27 cellular contexts compared by ENCODE assay signal in genomic region chr14:21541413-21542074, GRCh38. TPM values are rescaled to one million over a fixed set of nuclear protein-coding genes. Genes with fewer than 3 reads are reported as not detected.
"Had no signal": no experiment of that assay in that cellular context is flagged by ENCODE, and none has a peak within 500 bp of the region (broad histone marks: within the 10 kb centered on the region; RNA-seq: fewer than 3 reads in every experiment).

No MANE protein-coding gene starts in this region.

- H3K36me3 ChIP-seq: brain microvascular endothelial cell, cardiac muscle cell had no signal

- H2AFZ ChIP-seq: PC-9 had no signal

- FAIRE-seq: TTC549 had no signal

- DNase-seq: activated CD4-positive, CD25-positive, alpha-beta regulatory T cell; activated CD8-positive, alpha-beta memory T cell treated with anti-CD3 and anti-CD28 coated beads, Interleukin-2, amount 50 U/mL, for 4 hours; activated CD8-positive, alpha-beta T cell treated with anti-CD3 and anti-CD28 coated beads for 36 hours; activated gamma-delta T cell treated with Interleukin-2 at 50 U/mL for 16 hours; activated naive CD4-positive, alpha-beta T cell treated with anti-CD3 and anti-CD28 coated beads, Interleukin-2, amount 10 ng/mL, durations not matched to agents 7 days and 5 days; activated naive CD8-positive, alpha-beta T cell treated with anti-CD3 and anti-CD28 coated beads for 36 hours; activated T-cell treated with anti-CD3 and anti-CD28 coated beads, Interleukin-2, amount 50 U/mL, for 72 hours; brain microvascular endothelial cell; MV-4-11; NCI-H1092 treated with DMSO at 0.1 percent for 48 hours; NCI-H1417 treated with DMSO at 0.1 percent for 48 hours; NCI-H1694; NCI-H2029; NCI-H2107; NCI-H2171 treated with DMSO at 0.1 percent for 48 hours; NCI-H345; NCI-H510A treated with DMSO at 0.1 percent for 48 hours; PC-9; SHP77 treated with DMSO at 0.1 percent for 48 hours; T-helper 17 cell; T-helper 9 cell had no signal

- ATAC-seq: activated CD8-positive, alpha-beta T cell treated with anti-CD3 and anti-CD28 coated beads for 36 hours; activated T-cell treated with anti-CD3 and anti-CD28 coated beads, Interleukin-2, amount 50 U/mL, for 72 hours; T-helper 17 cell had no signal

- H3K27ac ChIP-seq: brain microvascular endothelial cell, cardiac muscle cell, KMS-11, PC-9 had no signal

- H3K4me3 ChIP-seq: cardiac muscle cell, PC-9 had no signal

- H3K9ac ChIP-seq: KMS-11 had no signal

- H3K27me3 ChIP-seq: cardiac muscle cell had no signal

- H3K4me2 ChIP-seq: KMS-11, PC-9 had no signal

RNA-seq across cellular contexts. Expression of gene OR10G3, which starts 38.3 kb away (rescaled TPM):
- total RNA-seq: activated CD8-positive, alpha-beta T cell treated with anti-CD3 and anti-CD28 coated beads for 36 hours; activated naive CD8-positive, alpha-beta T cell treated with anti-CD3 and anti-CD28 coated beads for 36 hours; activated T-cell treated with anti-CD3 and anti-CD28 coated beads, Interleukin-2, amount 50 U/mL, for 72 hours; activated T-helper 2 cell treated with anti-CD3 and anti-CD28 coated beads, Interferon-gamma antibody, Interleukin-2, Interleukin-4, amounts not matched to agents 10 μg/mL and 5 μg/mL and 100 μg/mL, durations not matched to agents 14 hours and 24 hours and 36 hours; cardiac muscle cell; MCF 10A; PC-9; SK-MEL-5; T-helper 17 cell had no signal
- polyA plus RNA-seq: cardiac muscle cell had no signal
